ENCODE assay signal across 7 cellular contexts in the genomic region with DNA sequence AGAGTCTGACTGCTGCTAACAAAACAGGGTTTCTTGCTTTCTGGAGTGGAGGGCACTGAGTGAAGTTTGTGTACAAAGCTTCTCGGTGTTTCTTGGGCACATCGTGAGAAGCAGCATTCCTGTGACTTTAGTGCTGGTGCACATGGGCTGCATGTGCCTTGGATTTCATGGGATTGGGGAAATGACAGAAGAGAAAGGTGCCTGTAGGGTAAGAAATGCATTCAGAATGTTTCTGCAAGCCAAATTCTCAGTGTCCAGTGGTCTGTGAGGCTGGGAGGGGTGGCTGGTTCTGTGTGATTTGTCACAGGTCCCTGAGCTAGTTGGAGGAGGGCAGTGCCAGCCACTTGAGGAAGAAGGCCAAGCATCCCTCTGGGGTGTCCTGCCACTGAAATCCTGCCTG.
"Had no signal": no experiment of that assay in that cellular context is flagged by ENCODE, and none has a peak within 500 bp of the region (broad histone marks: within the 10 kb centered on the region; RNA-seq: fewer than 3 reads in every experiment).

No MANE protein-coding gene starts in this region.

- H3K4me1 ChIP-seq: HAP-1 had no signal

- H3K27ac Mint-ChIP-seq: GM23338, HFFc6, IgD-negative memory B cell had no signal

- H3K27me3 Mint-ChIP-seq: IgD-negative memory B cell had no signal

- H3K36me3 Mint-ChIP-seq: IgD-negative memory B cell had no signal

- H3K27ac ChIP-seq: HL-60, KMS-11 had no signal

- H3K4me3 ChIP-seq: GM23338, HAP-1 had no signal

- H3K9me3 ChIP-seq: HAP-1 had no signal

- H3K4me3 Mint-ChIP-seq: GM23338, HFFc6, IgD-negative memory B cell had no signal

- H3K9me3 Mint-ChIP-seq: GM23338, HFFc6 had no signal

- H3K36me3 ChIP-seq: HAP-1 had no signal

- DNase-seq: HFFc6, KBM-7 had no signal
